In genomic region chr14:104865069-104865630, GRCh38 we compare ENCODE assay signal across 8 cellular contexts. TPM values are rescaled to one million over a fixed set of nuclear protein-coding genes. Genes with fewer than 3 reads are reported as not detected.
A peak's percentile ranks its signal among the peaks of the same experiment; 100 is the strongest.
DNase-seq lines count a peak whose midpoint lies in the region; ATAC-seq and TF ChIP-seq lines count a peak whose summit lies in the region.

Gene CEP170B, plus strand, starts transcription at chr14:104865268. Its CDS starts 3,183 bp downstream, at chr14:104868451.

- H3K27ac ChIP-seq in C4-2B: peak within 1 kb of the TSS; percentile 86
- H3K27ac ChIP-seq in duodenal mucosa (ENCODE audit: low read depth, low read length): peak within 1 kb of the TSS; percentile 90
- H3K27ac ChIP-seq in right lobe of liver: peak within 1 kb of the TSS; percentile 5 to 77 (median 26)

- H3K36me3 ChIP-seq in duodenal mucosa (ENCODE audit: control insufficient read depth in 1 of 2, insufficient read depth in 2 of 2, low read length in 2 of 2): peaks cover 0 to 16% of the 10 kb centered on the region in 2 donors
- no peaks in the 10 kb centered on the region for H3K36me3 ChIP-seq in right lobe of liver

- DNase-seq in HPDE6-E6E7 (ENCODE audit: extremely low spot score) (peak; percentile 68), right lobe of liver (peak; percentile 68 to 71 (median 71)), NCI-H1048 (lab: John Stamatoyannopoulos, UW) (no peak), SK-N-DZ (ENCODE audit: low spot score) (no peak)
- peak; percentile 21 to 31 (median 25) for DNase-seq in stimulated activated CD4-positive, alpha-beta T cell treated with anti-CD3 and anti-CD28 coated beads, TNF-alpha, amount 100 ng/mL, for 4 hours (ENCODE audit: low read depth in 3 of 3)

- WGBS in right lobe of liver (ENCODE audit: insufficient coverage, low coverage, low lambda C conversion rate, missing lambda C conversion rate): no CpG with 5 or more reads among the region's 90 CpGs

- peak; percentile 75 to 79 for ATAC-seq in activated CD4-positive, CD25-positive, alpha-beta regulatory T cell treated with anti-CD3 and anti-CD28 coated beads, Interleukin-2, amount 50 U/mL, for 24 hours
- ATAC-seq in right lobe of liver: peak; percentile 51 to 81 (median 68)

- H3K9me3 ChIP-seq in duodenal mucosa (ENCODE audit: control insufficient read depth in 1 of 2, low read length in 2 of 2) (no peaks in the 10 kb centered on the region), right lobe of liver (no peaks in the 10 kb centered on the region)

- TF ChIP-seq POLR2A in right lobe of liver (IDR thresholded peaks at IDR 0.05): no peak

- peak within 1 kb of the TSS; percentile 68 to 74 for H3K9ac ChIP-seq in duodenal mucosa (ENCODE audit: low read depth in 1 of 2, low read length in 2 of 2)

- intact Hi-C loops in right lobe of liver (cut with DNase I): loop anchor here in 1 of 2 donors (5.0 kb wide), 1 partner anchor 33 kb away; no protein-coding TSS in a partner anchor

- TF ChIP-seq CTCF in C4-2B (conservative IDR thresholded peaks at IDR 0.05) (no peak), right lobe of liver (IDR thresholded peaks at IDR 0.05) (no peak)

- peaks cover 18 to 20% of the 10 kb centered on the region in 2 donors for H3K4me1 ChIP-seq in duodenal mucosa (ENCODE audit: control insufficient read depth in 1 of 2, insufficient read depth in 2 of 2, low read length in 2 of 2)
- H3K4me1 ChIP-seq in right lobe of liver: peaks cover 0 to 8% (median 4%) of the 10 kb centered on the region in 4 donors

- H3K4me3 ChIP-seq in duodenal mucosa (ENCODE audit: low read depth in 1 of 2, low read length in 2 of 2) (peak within 1 kb of the TSS; percentile 74 to 75), right lobe of liver (peak within 1 kb of the TSS; percentile 64 to 79 (median 78))

- peaks cover 0 to 2% of the 10 kb centered on the region in 2 donors for H3K27me3 ChIP-seq in duodenal mucosa (ENCODE audit: control insufficient read depth in 1 of 2, insufficient read depth in 2 of 2, low read length in 2 of 2)
- no peaks in the 10 kb centered on the region for H3K27me3 ChIP-seq in right lobe of liver

RNA-seq across cellular contexts. Expression of gene CEP170B, which starts in this region (rescaled TPM):
- total RNA-seq in right lobe of liver: 10 to 100 TPM; 13.2 to 22.4 (median 16.8) TPM
- polyA plus RNA-seq in SK-N-DZ (2014; cell fraction: cytosol; rRNA removed): 1.6 and 2.8 TPM in 2 replicates
- polyA plus RNA-seq in SK-N-DZ (2014; cell fraction: nucleus; rRNA removed): 7.4 and 8.4 TPM in 2 replicates

Comparison
In these comparisons a context has a peak if more than half of its experiments do, and no peak if none do; other contexts are left out.
1. H3K27ac ChIP-seq: peak in every context shown above with its lines; median percentile 90 in duodenal mucosa; 86 in C4-2B; 26 in right lobe of liver.
2. DNase-seq: peak in HPDE6-E6E7 (single experiment), right lobe of liver (3 of 3) and stimulated activated CD4-positive, alpha-beta T cell treated with anti-CD3 and anti-CD28 coated beads, TNF-alpha, amount 100 ng/mL, for 4 hours (3 of 3); none in NCI-H1048 (single experiment) and SK-N-DZ (single experiment).